28 cellular contexts compared by ENCODE assay signal in the genomic region with DNA sequence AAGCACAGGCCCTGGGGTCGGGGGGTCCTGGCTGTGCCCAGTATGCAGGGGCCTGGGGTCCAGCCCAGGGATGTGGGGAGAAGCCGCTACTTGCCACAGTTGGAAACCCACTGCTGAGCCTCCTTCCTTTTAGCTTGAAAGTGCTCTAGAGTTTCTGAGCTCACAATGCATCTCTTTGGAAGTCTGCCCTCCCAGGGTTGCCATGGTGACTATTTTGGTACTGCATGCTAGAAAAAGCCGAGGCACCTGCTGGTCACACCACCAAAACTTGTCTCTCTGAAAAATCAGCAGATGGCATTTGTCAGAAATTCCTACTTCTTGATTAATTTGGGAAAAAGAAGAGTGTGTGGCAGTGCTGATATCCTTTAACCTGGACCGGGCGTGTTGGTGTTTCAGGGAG.
DNase-seq lines count a peak whose midpoint lies in the region; ATAC-seq, FAIRE-seq and TF ChIP-seq lines count a peak whose summit lies in the region.
"Had no signal": no experiment of that assay in that cellular context is flagged by ENCODE, and none has a peak within 500 bp of the region (broad histone marks: within the 10 kb centered on the region; RNA-seq: fewer than 3 reads in every experiment).

No MANE protein-coding gene starts in this region.

- H3K27ac ChIP-seq in upper lobe of right lung, result no peak overlapping the region
- H3K27ac ChIP-seq: BLaER1 treated with 17β-estradiol and CSF1 and Interleukin-3, amounts not matched to agents 10 nM and 100 nM; coronary artery; gastrocnemius medialis; hepatocyte; left lung; ovary; SK-N-MC had no signal

- DNase-seq in COR-L47 (lab: John Stamatoyannopoulos, UW) (peak; percentile 21), NAMALWA (ENCODE audit: low spot score) (peak; percentile 8), anterior cingulate cortex (lab: John Stamatoyannopoulos, UW) (peak in 44 of 58 donors; percentile 4 to 86 (median 41)), middle frontal gyrus (ENCODE audit: extremely low spot score, low spot score) (peak; percentile 75), upper lobe of right lung (no peak), RCC 7860 (ENCODE audit: low spot score) (no peak)
- DNase-seq: activated CD4-positive, alpha-beta T cell treated with anti-CD3 and anti-CD28 coated beads, Interleukin-2, amount 50 U/mL, for 48 hours; activated naive CD4-positive, alpha-beta T cell treated with anti-CD3 and anti-CD28 coated beads, Interleukin-2, amount 10 ng/mL, durations not matched to agents 7 days and 5 days; DND-41; gastrocnemius medialis; immature natural killer cell; IMR-90; left lung; mesendoderm; naive thymus-derived CD4-positive, alpha-beta T cell; NCI-H1092 treated with DMSO at 0.1 percent for 48 hours; NCI-H82; ovary; small intestine; stimulated activated CD8-positive, alpha-beta memory T cell treated with anti-CD3 and anti-CD28 coated beads, Interleukin-4, amount 100 ng/mL, for 48 hours; trophoblast cell had no signal

- H3K4me3 ChIP-seq in upper lobe of right lung, result no peak overlapping the region
- H3K4me3 ChIP-seq: BLaER1 treated with 17β-estradiol and CSF1 and Interleukin-3, amounts not matched to agents 10 nM and 100 nM; coronary artery; gastrocnemius medialis; hepatocyte; left lung; ovary; SK-N-MC had no signal

- H3K4me1 ChIP-seq in upper lobe of right lung, result peaks cover 5% of the 10 kb centered on the region
- H3K4me1 ChIP-seq: left lung had no signal

- H3K27me3 ChIP-seq in upper lobe of right lung, result no peaks in the 10 kb centered on the region
- H3K27me3 ChIP-seq: BLaER1 treated with 17β-estradiol and CSF1 and Interleukin-3, amounts not matched to agents 10 nM and 100 nM; gastrocnemius medialis; hepatocyte; ovary had no signal

- intact Hi-C loops in upper lobe of right lung (cut with DNase I), result no loop called here

- H3K36me3 ChIP-seq in upper lobe of right lung, result no peaks in the 10 kb centered on the region
- H3K36me3 ChIP-seq: BLaER1 treated with 17β-estradiol and CSF1 and Interleukin-3, amounts not matched to agents 10 nM and 100 nM; gastrocnemius medialis; left lung; ovary had no signal

- no peak for ATAC-seq in esophagus mucosa
- ATAC-seq in upper lobe of right lung, result no peak
- ATAC-seq: gastrocnemius medialis; HCT116; left lung; naive thymus-derived CD4-positive, alpha-beta T cell had no signal

- no peaks in the 10 kb centered on the region for H3K9me3 ChIP-seq in upper lobe of right lung
- H3K9me3 ChIP-seq: BLaER1 treated with 17β-estradiol and CSF1 and Interleukin-3, amounts not matched to agents 10 nM and 100 nM; gastrocnemius medialis; left lung; ovary had no signal

- no peak for TF ChIP-seq CTCF in upper lobe of right lung (IDR thresholded peaks at IDR 0.05)

- FAIRE-seq in RCC 7860 (lab: Jason Lieb, UNC), result no peak
- FAIRE-seq: endometrium, small intestine had no signal

Comparison
In these comparisons a context has a peak if more than half of its experiments do, and no peak if none do; other contexts are left out.
1. DNase-seq: peak in COR-L47 (single experiment), NAMALWA (single experiment), anterior cingulate cortex (44 of 58) and middle frontal gyrus (single experiment); none in upper lobe of right lung (single experiment) and RCC 7860 (single experiment).